ENCODE assay signal across 13 cellular contexts in the genomic region with DNA sequence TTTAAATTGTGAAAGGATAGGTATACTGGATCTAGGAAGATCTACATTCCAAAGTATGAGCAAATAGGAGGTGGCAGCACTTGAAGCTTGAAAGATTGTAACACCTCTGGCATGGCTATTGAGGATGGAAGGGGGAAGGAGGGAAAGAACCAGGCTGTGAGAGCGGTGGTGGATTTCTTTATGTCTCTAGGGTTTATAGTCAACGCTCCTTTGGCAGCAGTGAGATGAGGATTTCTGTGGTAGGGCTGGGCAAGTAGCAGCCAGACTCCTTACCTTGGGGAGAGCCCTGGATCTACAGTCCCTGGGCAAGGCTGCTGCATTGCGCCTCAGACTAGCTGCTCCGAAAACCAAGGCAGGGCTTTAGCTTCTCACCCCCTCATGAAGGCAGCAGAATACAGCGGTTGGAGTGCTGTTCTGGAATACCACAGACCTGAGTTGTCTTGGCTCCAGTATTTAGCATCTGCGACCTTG. TPM values are rescaled to one million over a fixed set of nuclear protein-coding genes. Genes with fewer than 3 reads are reported as not detected.
A peak's percentile ranks its signal among the peaks of the same experiment; 100 is the strongest.
DNase-seq lines count a peak whose midpoint lies in the region; TF ChIP-seq lines count a peak whose summit lies in the region.
"Had no signal": no experiment of that assay in that cellular context is flagged by ENCODE, and none has a peak within 500 bp of the region (broad histone marks: within the 10 kb centered on the region; RNA-seq: fewer than 3 reads in every experiment).

No MANE protein-coding gene starts in this region.

- H3K9me3 ChIP-seq in H9 (ENCODE audit: control insufficient read depth, low read depth, low read length) (no peaks in the 10 kb centered on the region), skeletal muscle satellite cell (replicated peaks; ENCODE audit: low read length) (no peaks in the 10 kb centered on the region)

- in situ Hi-C loops in astrocyte of the spinal cord (cut with HindIII; ENCODE audit: low sequenced_read_pairs), result no loop called here

- H3K4me2 ChIP-seq in H9 (ENCODE audit: insufficient read depth, insufficient read length, low read length) (no peak overlapping the region), skeletal muscle satellite cell (ENCODE audit: low read length) (peak overlapping the region; percentile 36)

- TF ChIP-seq CTCF in H9 (conservative IDR thresholded peaks at IDR 0.05) (no peak), astrocyte of the spinal cord (IDR thresholded peaks at IDR 0.05; ENCODE audit: low read depth, low read length) (no peak)

- DNase-seq in H9 (peak; percentile 37), astrocyte of the spinal cord (ENCODE audit: low read depth, low spot score) (peak; percentile 36), iPS-NIHi11 (ENCODE audit: low spot score) (peak; percentile 10), hepatic stellate cell (ENCODE audit: low spot score) (no peak), NCI-H345 (lab: John Stamatoyannopoulos, UW) (no peak), cerebellar cortex (ENCODE audit: low spot score) (no peak)
- no peak for DNase-seq in activated CD4-positive, alpha-beta T cell treated with anti-CD3 and anti-CD28 coated beads for 1 hour
- DNase-seq: activated CD4-positive, alpha-beta T cell treated with anti-CD3 and anti-CD28 coated beads for 36 hours; head of caudate nucleus; NCI-H1694 treated with DMSO at 0.1 percent for 48 hours had no signal

- no peak overlapping the region for H4K8ac ChIP-seq in H9 (replicated peaks; ENCODE audit: insufficient read length, low read depth, low read length)

- no peaks in the 10 kb centered on the region for H3K36me3 ChIP-seq in skeletal muscle satellite cell (ENCODE audit: insufficient read depth, low read length)

- no peaks in the 10 kb centered on the region for H3K23me2 ChIP-seq in H9 (ENCODE audit: insufficient read length, low read depth, low read length, poor library complexity, severe bottlenecking)

- H2AFZ ChIP-seq in H9 (ENCODE audit: low read length), result no peak overlapping the region
- H2AFZ ChIP-seq: parathyroid adenoma had no signal

- 0 out of 2 replicates have a peak, but pooled peaks cover 8% of the 10 kb centered on the region for H3K4me1 ChIP-seq in H9 (ENCODE audit: insufficient read depth, low read length)
- H3K4me1 ChIP-seq in skeletal muscle satellite cell (ENCODE audit: control insufficient read depth, insufficient read depth, low read length), result peaks cover 21% of the 10 kb centered on the region

- no peak overlapping the region for H4K5ac ChIP-seq in H9 (ENCODE audit: insufficient read length, low read depth, low read length)

- no peak overlapping the region for H3K27ac ChIP-seq in H9 (ENCODE audit: insufficient read length, low read depth, low read length)
- H3K27ac ChIP-seq: parathyroid adenoma had no signal

- peak overlapping the region; percentile 84; the same call in 1 of the 2 replicates for H3K14ac ChIP-seq in H9 (ENCODE audit: insufficient read depth, low read length)

- no peak overlapping the region for H3K4ac ChIP-seq in H9 (ENCODE audit: low read depth, low read length)

- H4K20me1 ChIP-seq in H9 (ENCODE audit: control insufficient read depth, insufficient read depth, insufficient read length), result no peaks in the 10 kb centered on the region

- no peaks in the 10 kb centered on the region for H3K27me3 ChIP-seq in H9 (ENCODE audit: insufficient read depth, low read length)
- no peaks in the 10 kb centered on the region for H3K27me3 ChIP-seq in skeletal muscle satellite cell (ENCODE audit: control insufficient read depth, insufficient read depth, low read length)

- no peak overlapping the region for H3K23ac ChIP-seq in H9 (ENCODE audit: insufficient read length, low read depth, low read length)

- no peak overlapping the region for H3K56ac ChIP-seq in H9 (ENCODE audit: insufficient read length, low read depth, low read length)

- no peak overlapping the region for H4K91ac ChIP-seq in H9 (ENCODE audit: insufficient read length, low read depth, low read length)

- peak overlapping the region; percentile 46 to 68 (median 63); a peak in 5 of 7 replicates for H3K27ac Mint-ChIP-seq in H9
- H3K27ac Mint-ChIP-seq: activated CD4-positive, alpha-beta T cell treated with anti-CD3 and anti-CD28 coated beads for 36 hours; activated naive CD4-positive, alpha-beta T cell treated with anti-CD3 and anti-CD28 coated beads, Interleukin-2, amount 50 U/mL, for 24 hours had no signal

- no peak overlapping the region for H2AK5ac ChIP-seq in H9 (ENCODE audit: insufficient read length, low read length)

- H2BK120ac ChIP-seq in H9 (ENCODE audit: low read depth, low read length, poor library complexity, severe bottlenecking), result no peak overlapping the region

- H3K18ac ChIP-seq in H9 (ENCODE audit: insufficient read length, low read depth, low read length), result peak overlapping the region; percentile 17

- WGBS in H9 (ENCODE audit: extremely low coverage, insufficient read length, low lambda C conversion rate), result no CpG with 5 or more reads among the region's 6 CpGs

- peak overlapping the region; percentile 93 for H2BK20ac ChIP-seq in H9 (ENCODE audit: low read depth, low read length, poor library complexity, severe bottlenecking)

- H3K4me1 Mint-ChIP-seq in H9, result peaks cover 20 to 30% of the 10 kb centered on the region in 2 experiments

- H3T11ph ChIP-seq in H9 (ENCODE audit: low read length), result no peak overlapping the region

- peaks cover 2 to 5% of the 10 kb centered on the region in 2 experiments; a peak in 3 of 5 replicates for H3K9me3 Mint-ChIP-seq in H9
- H3K9me3 Mint-ChIP-seq: activated naive CD4-positive, alpha-beta T cell treated with anti-CD3 and anti-CD28 coated beads, Interleukin-2, amount 50 U/mL, for 24 hours had no signal

- peak overlapping the region; percentile 35 for H3K9ac ChIP-seq in H9 (ENCODE audit: extremely low read depth, insufficient read length, low read length)
- no peak overlapping the region for H3K9ac ChIP-seq in skeletal muscle satellite cell (ENCODE audit: low read depth, low read length)
- H3K9ac ChIP-seq: parathyroid adenoma had no signal

- no peak overlapping the region for H2BK12ac ChIP-seq in H9 (ENCODE audit: insufficient read length, low read depth, low read length)

- no peaks in the 10 kb centered on the region for H3K27me3 Mint-ChIP-seq in H9 (ENCODE audit: low read depth)
- H3K27me3 Mint-ChIP-seq: activated CD4-positive, alpha-beta T cell treated with anti-CD3 and anti-CD28 coated beads for 36 hours; activated naive CD4-positive, alpha-beta T cell treated with anti-CD3 and anti-CD28 coated beads, Interleukin-2, amount 50 U/mL, for 24 hours had no signal

- no peak overlapping the region for H3K4me3 Mint-ChIP-seq in H9
- H3K4me3 Mint-ChIP-seq: activated CD4-positive, alpha-beta T cell treated with anti-CD3 and anti-CD28 coated beads for 36 hours; activated naive CD4-positive, alpha-beta T cell treated with anti-CD3 and anti-CD28 coated beads, Interleukin-2, amount 50 U/mL, for 24 hours had no signal

- peaks cover 5 to 11% (median 6%) of the 10 kb centered on the region in 3 experiments for H3K36me3 Mint-ChIP-seq in H9 (ENCODE audit: insufficient read depth in 1 of 3, low read depth in 3 of 3)

- H2BK15ac ChIP-seq in H9 (ENCODE audit: low read depth, low read length), result no peak overlapping the region

- H3K79me1 ChIP-seq in H9 (ENCODE audit: insufficient read depth, low read depth, low read length, poor library complexity, severe bottlenecking), result peaks cover 3% of the 10 kb centered on the region

- H3K79me2 ChIP-seq in H9 (ENCODE audit: insufficient read depth, low read length), result peaks cover 4% of the 10 kb centered on the region; the same call in 1 of the 2 replicates

- H2BK5ac ChIP-seq in H9 (ENCODE audit: insufficient read length, low read length), result no peak overlapping the region

- H3K4me3 ChIP-seq in astrocyte of the spinal cord (ENCODE audit: low read depth, low read length) (no peak overlapping the region), skeletal muscle satellite cell (ENCODE audit: low read length) (peak overlapping the region; percentile 11)

RNA-seq across cellular contexts. Expression of a gene that starts 53.2 kb away (rescaled TPM):
- total RNA-seq in H9 (2021), result 20.7 and 25.2 TPM in 2 replicates
- total RNA-seq in skeletal muscle satellite cell (2012; rRNA removed), result 15.9 and 23.3 TPM in 2 replicates

Comparison
In these comparisons a context has a peak if more than half of its experiments do, and no peak if none do; other contexts are left out.
1. DNase-seq: peak in H9 (single experiment), astrocyte of the spinal cord (single experiment) and iPS-NIHi11 (single experiment); none in activated CD4-positive, alpha-beta T cell treated with anti-CD3 and anti-CD28 coated beads for 1 hour (single experiment), hepatic stellate cell (single experiment), NCI-H345 (single experiment) and cerebellar cortex (single experiment).